Comparison of ENCODE assay signal across 19 cellular contexts in genomic region chr11:66888282-66888681, GRCh38.
"Had no signal": no experiment of that assay in that cellular context is flagged by ENCODE, and none has a peak within 500 bp of the region (broad histone marks: within the 10 kb centered on the region; RNA-seq: fewer than 3 reads in every experiment).

No MANE protein-coding gene starts in this region.

- DNase-seq: activated CD4-positive, alpha-beta T cell treated with anti-CD3 and anti-CD28 coated beads, Interleukin-2, amount 10 ng/mL, durations not matched to agents 7 days and 5 days; activated CD8-positive, alpha-beta T cell treated with anti-CD3 and anti-CD28 coated beads, Interleukin-2, amount 10 ng/mL, durations not matched to agents 7 days and 5 days; activated naive CD4-positive, alpha-beta T cell treated with anti-CD3 and anti-CD28 coated beads for 36 hours; activated T-cell treated with anti-CD3 and anti-CD28 coated beads, Interleukin-2, amount 50 U/mL, for 24 hours; aorta; brain microvascular endothelial cell; colonic mucosa; endodermal cell; foreskin keratinocyte; hypothalamus; islet precursor cell; left colon; stimulated activated CD4-positive, alpha-beta T cell treated with anti-CD3 and anti-CD28 coated beads, Interleukin-2, amount 100 ng/mL, for 24 hours; trophoblast cell had no signal

- H3K27ac ChIP-seq: colonic mucosa, epithelial cell of prostate, foreskin keratinocyte, suprapubic skin, vagina had no signal

- H3K36me3 ChIP-seq: brain microvascular endothelial cell, colonic mucosa, suprapubic skin, vagina had no signal

- H3K9me3 ChIP-seq: colonic mucosa, suprapubic skin, vagina had no signal

- H3K4me1 ChIP-seq: colonic mucosa had no signal

- ATAC-seq: activated CD8-positive, alpha-beta T cell treated with anti-CD3 and anti-CD28 coated beads, Interleukin-2, amount 10 ng/mL, durations not matched to agents 7 days and 5 days; foreskin keratinocyte; left colon; natural killer cell treated with Interleukin-12 subunit alpha and Interleukin-12 subunit beta and Interleukin-15 and Interleukin-18, amount 100 ng/mL, for 72 hours had no signal

- H3K27me3 ChIP-seq: brain microvascular endothelial cell, colonic mucosa, foreskin keratinocyte, suprapubic skin, vagina had no signal

- H3K4me3 ChIP-seq: colonic mucosa, lung, suprapubic skin, vagina had no signal
